25 cellular contexts compared by ENCODE assay signal in genomic region chr4:182662551-182662950, GRCh38.
"Had no signal": no experiment of that assay in that cellular context is flagged by ENCODE, and none has a peak within 500 bp of the region (broad histone marks: within the 10 kb centered on the region; RNA-seq: fewer than 3 reads in every experiment).

No MANE protein-coding gene starts in this region.

- H3K36me3 Mint-ChIP-seq: natural killer cell; stimulated activated memory B cell treated with anti-CD40 and anti-IgM and Interleukin-4, amounts not matched to agents 10 μg/mL and 1 μg/mL and 100 μg/mL, for 72 hours had no signal

- H3K27me3 Mint-ChIP-seq: stimulated activated memory B cell treated with anti-CD40 and anti-IgM and Interleukin-4, amounts not matched to agents 10 μg/mL and 1 μg/mL and 100 μg/mL, for 72 hours; type B pancreatic cell had no signal

- H3K27ac ChIP-seq: dorsolateral prefrontal cortex, esophagus muscularis mucosa, foreskin keratinocyte, gastroesophageal sphincter, heart left ventricle, hepatocyte, lower lobe of right lung, neutrophil, pancreas, skin epidermis, spleen, testis, tibial artery had no signal

- DNase-seq: dorsolateral prefrontal cortex; effector CD8-positive, alpha-beta T cell; foreskin keratinocyte; heart left ventricle; left cardiac atrium; left ventricle myocardium superior; lower lobe of right lung; natural killer cell; pancreas; right cardiac atrium; spleen; stimulated activated CD4-positive, alpha-beta T cell treated with anti-CD3 and anti-CD28 coated beads, Interleukin-4, amount 100 ng/mL, for 4 hours; stimulated activated naive CD8-positive, alpha-beta T cell treated with anti-CD3 and anti-CD28 coated beads, Interleukin-15, Interleukin-2, amounts not matched to agents 100 U/mL and 50 U/mL, for 24 hours; substantia nigra; testis; tibial artery had no signal

- FAIRE-seq: endothelial cell of umbilical vein, islet of Langerhans had no signal

- H3K4me3 Mint-ChIP-seq: natural killer cell; stimulated activated memory B cell treated with anti-CD40 and anti-IgM and Interleukin-4, amounts not matched to agents 10 μg/mL and 1 μg/mL and 100 μg/mL, for 72 hours; type B pancreatic cell had no signal

- ATAC-seq: foreskin keratinocyte; gastroesophageal sphincter; heart left ventricle; left cardiac atrium; left ventricle myocardium superior; lower lobe of right lung; natural killer cell; pancreas; right cardiac atrium; stimulated activated memory B cell treated with anti-CD40 and anti-IgM and Interleukin-4, amounts not matched to agents 10 μg/mL and 1 μg/mL and 100 μg/mL, for 72 hours; stimulated activated naive CD8-positive, alpha-beta T cell treated with anti-CD3 and anti-CD28 coated beads, Interleukin-15, Interleukin-2, amounts not matched to agents 100 U/mL and 50 U/mL, for 24 hours had no signal

- H3K27ac Mint-ChIP-seq: natural killer cell; stimulated activated memory B cell treated with anti-CD40 and anti-IgM and Interleukin-4, amounts not matched to agents 10 μg/mL and 1 μg/mL and 100 μg/mL, for 72 hours; type B pancreatic cell had no signal

- H3K36me3 ChIP-seq: esophagus muscularis mucosa, gastroesophageal sphincter, heart left ventricle, lower lobe of right lung, neutrophil, pancreas, spleen, tibial artery had no signal

- H3K4me1 Mint-ChIP-seq: natural killer cell; stimulated activated memory B cell treated with anti-CD40 and anti-IgM and Interleukin-4, amounts not matched to agents 10 μg/mL and 1 μg/mL and 100 μg/mL, for 72 hours had no signal

- H3K4me1 ChIP-seq: esophagus muscularis mucosa, foreskin keratinocyte, gastroesophageal sphincter, heart left ventricle, lower lobe of right lung, pancreas, spleen, testis had no signal

- H3K9me3 ChIP-seq: lower lobe of right lung, neutrophil, pancreas, testis had no signal

- H3K27me3 ChIP-seq: esophagus muscularis mucosa, foreskin keratinocyte, gastroesophageal sphincter, heart left ventricle, hepatocyte, neutrophil, pancreas, spleen, testis, tibial artery had no signal

- H3K4me3 ChIP-seq: dorsolateral prefrontal cortex, esophagus muscularis mucosa, gastroesophageal sphincter, heart left ventricle, hepatocyte, lower lobe of right lung, pancreas, skin epidermis, spleen, testis, tibial artery had no signal
